In genomic region chr21:26226724-26227123, GRCh38 we compare ENCODE assay signal across 2 cellular contexts.
A peak's percentile ranks its signal among the peaks of the same experiment; 100 is the strongest.
TF ChIP-seq lines count a peak whose summit lies in the region.

No MANE protein-coding gene starts in this region.

TF ChIP-seq in HepG2, 621 proteins besides CTCF, POLR2A, EP300 and RAD21:
- TF ChIP-seq RFX3 (CRISPR knock-in tag; IDR thresholded peaks at IDR 0.05) (no peak), SRSF9 (IDR thresholded peaks at IDR 0.05; ENCODE audit: borderline replicate concordance, insufficient read depth, low read depth, low read length, poor library complexity, severe bottlenecking) (peak; percentile 63)

TF ChIP-seq in K562, 482 proteins besides CTCF, POLR2A, EP300 and RAD21:
- peak; percentile 79 for TF ChIP-seq U2AF1 (optimal IDR thresholded peaks at IDR 0.05; ENCODE audit: low read depth, low read length)
- TF ChIP-seq ZNF57 (CRISPR knock-in tag; IDR thresholded peaks at IDR 0.05) = no peak
